Comparison of ENCODE assay signal across 19 cellular contexts in the genomic region with DNA sequence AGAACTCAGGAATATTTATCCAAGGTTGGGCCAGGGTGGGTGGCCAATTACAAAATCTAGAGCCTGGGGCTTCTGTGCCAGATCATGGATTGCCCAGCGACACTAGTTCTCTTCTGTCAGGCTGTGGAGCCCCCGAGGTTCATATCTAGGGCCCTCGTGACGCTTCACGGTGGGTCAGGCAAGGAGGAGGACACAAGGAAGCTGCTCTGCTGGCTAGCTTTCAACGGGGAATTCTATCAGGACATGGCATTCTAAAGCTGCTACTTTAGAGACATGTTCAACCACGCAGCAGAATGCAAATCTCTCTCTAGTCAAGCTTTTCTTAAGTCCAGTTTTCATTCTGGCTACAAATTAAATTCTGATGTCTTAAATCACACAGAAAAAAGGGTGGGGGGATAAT.
DNase-seq lines count a peak whose midpoint lies in the region; ATAC-seq and TF ChIP-seq lines count a peak whose summit lies in the region.
"Had no signal": no experiment of that assay in that cellular context is flagged by ENCODE, and none has a peak within 500 bp of the region (broad histone marks: within the 10 kb centered on the region; RNA-seq: fewer than 3 reads in every experiment).

No MANE protein-coding gene starts in this region.

- H3K23ac ChIP-seq in neuronal stem cell (ENCODE audit: low read depth, low read length, poor library complexity): no peak overlapping the region

- H3K4me3 ChIP-seq in HL-60 (replicated peaks; ENCODE audit: insufficient read depth, low read length) (no peak overlapping the region), gastroesophageal sphincter (no peak overlapping the region), neuronal stem cell (ENCODE audit: low read length in 2 of 2) (no peak overlapping the region), suprapubic skin (no peak overlapping the region)
- H3K4me3 ChIP-seq: colonic mucosa, SJSA1 had no signal

- H2AFZ ChIP-seq in neuronal stem cell (ENCODE audit: low read length): no peak overlapping the region

- no peaks in the 10 kb centered on the region for H3K79me1 ChIP-seq in neuronal stem cell (ENCODE audit: low read depth, low read length)

- no peak overlapping the region for H2BK15ac ChIP-seq in neuronal stem cell (ENCODE audit: low read length)

- peak overlapping the region; percentile 72 for H3K18ac ChIP-seq in neuronal stem cell (ENCODE audit: low read length)

- no peak overlapping the region for H2AK5ac ChIP-seq in neuronal stem cell (ENCODE audit: low read depth, low read length)

- no peak for TF ChIP-seq EP300 in gastroesophageal sphincter (IDR thresholded peaks at IDR 0.05)
- no peak for TF ChIP-seq EP300 in suprapubic skin (IDR thresholded peaks at IDR 0.05)

- no peak overlapping the region for H2BK12ac ChIP-seq in neuronal stem cell (ENCODE audit: low read length)

- no peak overlapping the region for H4K8ac ChIP-seq in neuronal stem cell (ENCODE audit: low read depth, low read length)

- no peak overlapping the region for H2BK5ac ChIP-seq in neuronal stem cell (ENCODE audit: low read length)

- DNase-seq in HL-60 (ENCODE audit: low read depth in 1 of 2, low spot score in 1 of 2) (no peak), neuronal stem cell (ENCODE audit: low spot score) (no peak), suprapubic skin (ENCODE audit: low spot score in 2 of 2) (no peak), NCI-H2227 (lab: John Stamatoyannopoulos, UW; ENCODE audit: unreplicated experiment) (no peak), T1000 (lab: John Stamatoyannopoulos, UW) (no peak), HPDE6-E6E7 (ENCODE audit: extremely low spot score) (no peak)
- DNase-seq: ACHN; activated T-cell treated with anti-CD3 and anti-CD28 coated beads, Interleukin-2, amount 50 U/mL, for 48 hours; CD4-positive, CD25-positive, alpha-beta regulatory T cell; colonic mucosa; H7; hippocampal formation; naive thymus-derived CD4-positive, alpha-beta T cell; NCI-H1436 treated with DMSO at 0.1 percent for 48 hours; NCI-H82 had no signal

- H3K36me3 ChIP-seq in gastroesophageal sphincter: no peaks in the 10 kb centered on the region
- H3K36me3 ChIP-seq in neuronal stem cell (replicated peaks in 1 of 2; ENCODE audit: control insufficient read depth in 2 of 2, insufficient read depth in 2 of 2, low read length in 2 of 2): no peaks in the 10 kb centered on the region
- H3K36me3 ChIP-seq in suprapubic skin: no peaks in the 10 kb centered on the region
- H3K36me3 ChIP-seq: colonic mucosa, SJSA1 had no signal

- H3K27ac ChIP-seq in HL-60 (replicated peaks) (peak overlapping the region; percentile 63; the same call in 1 of the 2 replicates), gastroesophageal sphincter (peak overlapping the region in 3 of 4 donors; percentile 56 to 66 (median 64)), neuronal stem cell (replicated peaks; ENCODE audit: low read length) (no peak overlapping the region), suprapubic skin (peak overlapping the region; percentile 62)
- H3K27ac ChIP-seq: colonic mucosa, SJSA1 had no signal

- H2BK120ac ChIP-seq in neuronal stem cell (ENCODE audit: low read depth, low read length): no peak overlapping the region

- no peak for TF ChIP-seq CTCF in HL-60 (IDR thresholded peaks at IDR 0.05; ENCODE audit: insufficient read depth, low read length)
- TF ChIP-seq CTCF in gastroesophageal sphincter (IDR thresholded peaks at IDR 0.05): no peak
- TF ChIP-seq CTCF in suprapubic skin (IDR thresholded peaks at IDR 0.05): no peak

- ATAC-seq in gastroesophageal sphincter (no peak), HG02798 (IDR thresholded peaks at IDR 0.05; ENCODE audit: poor library complexity, unreplicated experiment) (no peak)
- ATAC-seq: naive thymus-derived CD4-positive, alpha-beta T cell; stimulated activated effector memory CD8-positive, alpha-beta T cell treated with anti-CD3 and anti-CD28 coated beads, Interleukin-12 subunit alpha, Interleukin-12 subunit beta, amount 100 ng/mL, for 72 hours had no signal

- no peak for TF ChIP-seq POLR2A in gastroesophageal sphincter (IDR thresholded peaks at IDR 0.05)
- no peak for TF ChIP-seq POLR2A in suprapubic skin (IDR thresholded peaks at IDR 0.05)

- H3K4me1 ChIP-seq in gastroesophageal sphincter (peaks cover 8 to 62% (median 26%) of the 10 kb centered on the region in 3 donors), neuronal stem cell (ENCODE audit: control insufficient read depth in 2 of 2, insufficient read depth in 1 of 2, low read depth in 1 of 2, low read length in 2 of 2) (peaks cover 2 to 16% of the 10 kb centered on the region in 2 donors), suprapubic skin (peaks cover 62% of the 10 kb centered on the region)
- H3K4me1 ChIP-seq: colonic mucosa had no signal

- H3K4me2 ChIP-seq in neuronal stem cell (ENCODE audit: insufficient read depth, low read length, poor library complexity, severe bottlenecking): no peak overlapping the region

- no peak overlapping the region for H3K14ac ChIP-seq in neuronal stem cell (ENCODE audit: low read length)

- 51 to 70% methylated on average over 5 to 6 of the region's 7 CpGs for WGBS in gastroesophageal sphincter (ENCODE audit: low coverage in 1 of 2), 2 donors
- WGBS in neuronal stem cell (ENCODE audit: extremely low coverage in 2 of 2, insufficient read length in 2 of 2, insufficient replicate concordance in 1 of 2), 2 donors: no CpG with 5 or more reads among the region's 7 CpGs
- 42% methylated on average over 7 of the region's 7 CpGs for WGBS in suprapubic skin

- no peak overlapping the region for H3K4ac ChIP-seq in neuronal stem cell (ENCODE audit: low read length)

- no peak overlapping the region for H4K91ac ChIP-seq in neuronal stem cell (ENCODE audit: low read depth, low read length, poor library complexity)

- H3K9me3 ChIP-seq in gastroesophageal sphincter: no peaks in the 10 kb centered on the region
- H3K9me3 ChIP-seq in neuronal stem cell (replicated peaks in 1 of 2; ENCODE audit: control insufficient read depth in 2 of 2, insufficient read depth in 1 of 2, low read depth in 1 of 2, low read length in 2 of 2): no peaks in the 10 kb centered on the region
- no peaks in the 10 kb centered on the region for H3K9me3 ChIP-seq in suprapubic skin
- H3K9me3 ChIP-seq: colonic mucosa, SJSA1 had no signal

- H3K9ac ChIP-seq in neuronal stem cell (ENCODE audit: low read depth, low read length, poor library complexity): no peak overlapping the region

- H3K27me3 ChIP-seq in HL-60 (ENCODE audit: insufficient read depth, poor library complexity, severe bottlenecking): no peaks in the 10 kb centered on the region
- no peaks in the 10 kb centered on the region for H3K27me3 ChIP-seq in gastroesophageal sphincter
- H3K27me3 ChIP-seq in neuronal stem cell (ENCODE audit: control insufficient read depth in 3 of 3, insufficient read depth in 3 of 3, low read depth in 1 of 3, low read length in 3 of 3): no peaks in the 10 kb centered on the region
- H3K27me3 ChIP-seq in suprapubic skin: no peaks in the 10 kb centered on the region
- H3K27me3 ChIP-seq: colonic mucosa, SJSA1 had no signal
